ENCODE assay signal across 13 cellular contexts in genomic region chr3:172223870-172224269, GRCh38.
A peak's percentile ranks its signal among the peaks of the same experiment; 100 is the strongest.
DNase-seq lines count a peak whose midpoint lies in the region; ATAC-seq, FAIRE-seq and TF ChIP-seq lines count a peak whose summit lies in the region.
"Had no signal": no experiment of that assay in that cellular context is flagged by ENCODE, and none has a peak within 500 bp of the region (broad histone marks: within the 10 kb centered on the region; RNA-seq: fewer than 3 reads in every experiment).

No MANE protein-coding gene starts in this region.

- ATAC-seq in left colon = no peak

- intact Hi-C loops in left colon (cut with DNase I, micrococcal nuclease) = no loop called here

- no peak overlapping the region for H3K4me3 ChIP-seq in hepatocyte
- H3K4me3 ChIP-seq: SJSA1 had no signal

- H3K4me1 ChIP-seq in hepatocyte (ENCODE audit: insufficient read depth) = peaks cover 14% of the 10 kb centered on the region

- no peak overlapping the region for H3K4me2 ChIP-seq in hepatocyte

- peaks cover 97% of the 10 kb centered on the region for H3K79me2 ChIP-seq in hepatocyte

- no peaks in the 10 kb centered on the region for H3K9me2 ChIP-seq in hepatocyte (replicated peaks; ENCODE audit: insufficient read depth)

- H3K27ac ChIP-seq in hepatocyte = peak overlapping the region; percentile 0
- H3K27ac ChIP-seq: C4-2B, SJSA1 had no signal

- no peak for FAIRE-seq in RCC 7860 (lab: Jason Lieb, UNC)

- peak; percentile 16 to 22 for DNase-seq in NCI-H526 (lab: John Stamatoyannopoulos, UW)
- DNase-seq in NCI-H526 treated with DMSO at 0.1 percent for 48 hours (lab: John Stamatoyannopoulos, UW) = no peak
- peak; percentile 77 for DNase-seq in NCI-H510A treated with DMSO at 0.1 percent for 48 hours (lab: John Stamatoyannopoulos, UW)
- DNase-seq in hepatocyte (ENCODE audit: low spot score) = no peak
- no peak for DNase-seq in left colon
- DNase-seq in NCI-H446 (lab: John Stamatoyannopoulos, UW) = no peak
- no peak for DNase-seq in iPS-NIHi11 (ENCODE audit: low spot score)
- no peak for DNase-seq in RCC 7860 (ENCODE audit: low spot score)
- DNase-seq: H9, NCI-H1436 treated with DMSO at 0.1 percent for 48 hours, T-helper 2 cell had no signal

- no peaks in the 10 kb centered on the region for H3K9me3 ChIP-seq in hepatocyte (ENCODE audit: low read depth)
- H3K9me3 ChIP-seq: SJSA1 had no signal

- 89% methylated on average over 4 of the region's 4 CpGs for WGBS in hepatocyte (ENCODE audit: low lambda C conversion rate, missing lambda C conversion rate)

- H2AFZ ChIP-seq in hepatocyte = no peak overlapping the region

- no peaks in the 10 kb centered on the region for H3K27me3 ChIP-seq in hepatocyte
- H3K27me3 ChIP-seq: SJSA1 had no signal

- peaks cover 25% of the 10 kb centered on the region for H4K20me1 ChIP-seq in hepatocyte (ENCODE audit: insufficient read depth, poor library complexity, severe bottlenecking)

- no peak for TF ChIP-seq CTCF in hepatocyte (IDR thresholded peaks at IDR 0.05; ENCODE audit: poor library complexity)

- no peaks in the 10 kb centered on the region for H3K36me3 ChIP-seq in hepatocyte (replicated peaks; ENCODE audit: insufficient read depth, low read depth)

Comparison
In these comparisons a context has a peak if more than half of its experiments do, and no peak if none do; other contexts are left out.
1. DNase-seq: peak in NCI-H526 (2 of 2) and NCI-H510A treated with DMSO at 0.1 percent for 48 hours (single experiment); none in NCI-H526 treated with DMSO at 0.1 percent for 48 hours (single experiment), hepatocyte (single experiment), left colon (0 of 2), NCI-H446 (0 of 2), iPS-NIHi11 (single experiment) and RCC 7860 (single experiment).